Comparison of ENCODE assay signal across 8 cellular contexts in genomic region chr1:35640380-35641232, GRCh38. TPM values are rescaled to one million over a fixed set of nuclear protein-coding genes. Genes with fewer than 3 reads are reported as not detected.
DNase-seq lines count a peak whose midpoint lies in the region; ATAC-seq, FAIRE-seq and TF ChIP-seq lines count a peak whose summit lies in the region.

No MANE protein-coding gene starts in this region.

- no peaks in the 10 kb centered on the region for H3K9me3 Mint-ChIP-seq in activated T-helper 17 cell treated with anti-CD3 and anti-CD28 coated beads, Interleukin-2, amount 50 U/mL, for 72 hours

- CTCF ChIA-PET in A549 (lab: Yijun Ruan, JAX): interaction anchor here (1.0 to 1.6 kb wide), 2 partner anchors 71 to 72 kb away, joined by 3 to 4 read pairs; no protein-coding TSS in a partner anchor

- TF ChIP-seq POLR2A in A549 (IDR thresholded peaks at IDR 0.05; ENCODE audit: low read length) (no peak), H54 (IDR thresholded peaks at IDR 0.05; ENCODE audit: low read depth, low read length) (no peak)

- ATAC-seq in A549: no peak; a peak in 1 of 6 replicates
- ATAC-seq in activated T-helper 17 cell treated with anti-CD3 and anti-CD28 coated beads, Interleukin-2, amount 50 U/mL, for 72 hours (replicated peaks): no peak
- no peak for ATAC-seq in thoracic aorta (ENCODE audit: insufficient number of reproducible peaks, low FRiP score, low read depth)

- H3K9me3 ChIP-seq in A549 (no peaks in the 10 kb centered on the region), thoracic aorta (no peaks in the 10 kb centered on the region)

- H3K4me1 ChIP-seq in A549 (peaks cover 24% of the 10 kb centered on the region; the same call in 2 of the 3 replicates), thoracic aorta (ENCODE audit: control insufficient read depth in 1 of 2, low read depth in 2 of 2) (peaks cover 20 to 47% of the 10 kb centered on the region in 2 donors)

- peak overlapping the region; percentile 90 for H3K4me3 ChIP-seq in A549
- H3K4me3 ChIP-seq in kidney epithelial cell (ENCODE audit: low read depth, low read length): peak overlapping the region; percentile 94
- peak overlapping the region; percentile 82 for H3K4me3 ChIP-seq in thoracic aorta

- peak overlapping the region; percentile 100 for H3K4me3 Mint-ChIP-seq in activated T-helper 17 cell treated with anti-CD3 and anti-CD28 coated beads, Interleukin-2, amount 50 U/mL, for 72 hours

- DNase-seq in A549 (ENCODE audit: low read depth in 1 of 2, low spot score in 1 of 2): no peak
- DNase-seq in H54 (ENCODE audit: insufficient read length, low spot score): no peak
- no peak for DNase-seq in kidney epithelial cell (ENCODE audit: low read depth)
- DNase-seq in thoracic aorta (ENCODE audit: low spot score): no peak
- DNase-seq in NCI-H2171 (lab: John Stamatoyannopoulos, UW): no peak
- no peak for DNase-seq in NCI-H1092 (lab: John Stamatoyannopoulos, UW)
- no peak for DNase-seq in inferior parietal cortex (ENCODE audit: extremely low spot score)

- POLR2A ChIA-PET in A549 (lab: Yijun Ruan, JAX): interaction anchor here (0.6 kb wide), 1 partner anchor 294 kb away, joined by 3 read pairs; no protein-coding TSS in a partner anchor

- peak overlapping the region; percentile 60 for H3K4me2 ChIP-seq in A549

- H3K27ac Mint-ChIP-seq in activated T-helper 17 cell treated with anti-CD3 and anti-CD28 coated beads, Interleukin-2, amount 50 U/mL, for 72 hours: peak overlapping the region; percentile 100

- H3K36me3 ChIP-seq in kidney epithelial cell (ENCODE audit: control insufficient read depth, insufficient read depth, low read length) (no peaks in the 10 kb centered on the region), thoracic aorta (no peaks in the 10 kb centered on the region)

- FAIRE-seq in A549 (lab: Jason Lieb, UNC) (no peak), H54 (lab: Jason Lieb, UNC) (peak; percentile 20)

- peaks cover 40% of the 10 kb centered on the region for H3K36me3 Mint-ChIP-seq in activated T-helper 17 cell treated with anti-CD3 and anti-CD28 coated beads, Interleukin-2, amount 50 U/mL, for 72 hours (ENCODE audit: low read depth)

- peak overlapping the region; percentile 92 to 96 for H3K27ac ChIP-seq in A549
- peak overlapping the region; percentile 81 to 94 for H3K27ac ChIP-seq in thoracic aorta

- peaks cover 21% of the 10 kb centered on the region for H3K4me1 Mint-ChIP-seq in activated T-helper 17 cell treated with anti-CD3 and anti-CD28 coated beads, Interleukin-2, amount 50 U/mL, for 72 hours

- WGBS in A549 (ENCODE audit: missing lambda C conversion rate): 3% methylated on average over 26 of the region's 29 CpGs

- no peak for TF ChIP-seq RAD21 in A549 (conservative IDR thresholded peaks at IDR 0.05 in 1 of 2, IDR thresholded peaks at IDR 0.05 in 1 of 2)

- H3K27me3 ChIP-seq in kidney epithelial cell (ENCODE audit: control insufficient read depth, insufficient read depth, low read length) (peaks cover 6% of the 10 kb centered on the region), thoracic aorta (replicated peaks; ENCODE audit: insufficient read depth) (no peaks in the 10 kb centered on the region)

- TF ChIP-seq CTCF in A549 (IDR thresholded peaks at IDR 0.05) (no peak), kidney epithelial cell (IDR thresholded peaks at IDR 0.05; ENCODE audit: insufficient read depth, low read length, poor library complexity, severe bottlenecking) (no peak), thoracic aorta (IDR thresholded peaks at IDR 0.05) (no peak)

- H3K27me3 Mint-ChIP-seq in activated T-helper 17 cell treated with anti-CD3 and anti-CD28 coated beads, Interleukin-2, amount 50 U/mL, for 72 hours: peaks cover 4% of the 10 kb centered on the region

- TF ChIP-seq EP300 in A549 (IDR thresholded peaks at IDR 0.05): no peak

TF ChIP-seq in A549, 52 proteins besides CTCF, POLR2A, EP300 and RAD21:
- no peak for TF ChIP-seq SREBF2 (IDR thresholded peaks at IDR 0.05)
- TF ChIP-seq HDAC2 (IDR thresholded peaks at IDR 0.05): no peak
- no peak for TF ChIP-seq JUNB (IDR thresholded peaks at IDR 0.05)
- TF ChIP-seq FOSB (CRISPR knock-in tag; IDR thresholded peaks at IDR 0.05): no peak
- TF ChIP-seq, protein P1, sequence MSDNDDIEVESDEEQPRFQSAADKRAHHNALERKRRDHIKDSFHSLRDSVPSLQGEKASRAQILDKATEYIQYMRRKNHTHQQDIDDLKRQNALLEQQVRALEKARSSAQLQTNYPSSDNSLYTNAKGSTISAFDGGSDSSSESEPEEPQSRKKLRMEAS (IDR thresholded peaks at IDR 0.05): no peak
- TF ChIP-seq RARB (CRISPR knock-in tag; IDR thresholded peaks at IDR 0.05): no peak
- TF ChIP-seq CHD2 (IDR thresholded peaks at IDR 0.05; ENCODE audit: low read length, partially characterized antibody): no peak
- no peak for TF ChIP-seq ESRRA (IDR thresholded peaks at IDR 0.05; ENCODE audit: borderline replicate concordance, low read length)
- TF ChIP-seq NR3C1 (IDR thresholded peaks at IDR 0.05): no peak
- no peak for TF ChIP-seq NFE2L2 (conservative IDR thresholded peaks at IDR 0.05; ENCODE audit: low read length)
- TF ChIP-seq ATOH8 (CRISPR knock-in tag; IDR thresholded peaks at IDR 0.05; ENCODE audit: low read depth): no peak
- no peak for TF ChIP-seq HES2 (IDR thresholded peaks at IDR 0.05)
- no peak for TF ChIP-seq ZC3H11A (IDR thresholded peaks at IDR 0.05)
- no peak for TF ChIP-seq BCL3 (IDR thresholded peaks at IDR 0.05)
- TF ChIP-seq EHMT2 (IDR thresholded peaks at IDR 0.05; ENCODE audit: low read depth): no peak
- no peak for TF ChIP-seq NPAS2 (CRISPR knock-in tag; IDR thresholded peaks at IDR 0.05; ENCODE audit: borderline replicate concordance)

RNA-seq across cellular contexts. Expression of gene PSMB2, which starts 0.7 kb away (rescaled TPM):
- polyA plus RNA-seq in A549 (2011; rRNA removed) (88.3 and 89.7 TPM in 2 replicates), A549 (2017; fragmentation: RNase III; extraction: RNeasy Plus Mini Kit Qiagen cat#74134 plus additional on column Dnase treatment) (79.3 to 87.3 TPM (median 84.6 TPM) in 3 replicates)
- polyA plus RNA-seq in A549 (2012; cell fraction: cytosol; rRNA removed): 77.5 and 78.2 TPM in 2 replicates
- polyA plus RNA-seq in A549 (2012; cell fraction: nucleus; rRNA removed): 38.9 and 63.9 TPM in 2 replicates
- polyA minus RNA-seq in A549 (2011; rRNA and poly(A)+ RNA removed): 91.7 and 108 TPM in 2 replicates
- total RNA-seq in activated T-helper 17 cell treated with anti-CD3 and anti-CD28 coated beads, Interleukin-2, amount 50 U/mL, for 72 hours: 100 to 1,000 TPM in 1 of 2 donors, 10 to 100 TPM in 1; 60.5 to 102 TPM
- total RNA-seq in kidney epithelial cell (75.4 and 94.3 TPM in 2 replicates), thoracic aorta (10 to 100 TPM; 32.4 to 39.6 TPM)
